23 cellular contexts compared by ENCODE assay signal in the genomic region with DNA sequence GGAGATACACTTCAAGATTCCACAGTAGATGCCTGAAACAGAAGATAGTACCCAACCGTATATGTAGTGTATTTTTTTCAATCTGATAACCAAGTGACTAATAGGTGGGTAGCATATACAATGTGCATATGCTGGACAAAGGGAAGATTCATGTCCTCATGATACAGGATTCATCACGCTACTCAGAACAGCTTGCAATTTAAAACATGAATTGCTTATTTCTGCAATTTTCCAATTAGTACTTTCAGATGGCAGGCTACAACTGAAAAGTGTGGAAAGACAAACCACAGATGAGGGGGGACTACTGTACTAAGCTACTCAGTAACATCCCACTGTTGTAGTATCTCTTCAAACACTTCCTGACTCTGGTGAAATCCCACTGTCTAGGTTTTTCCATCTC.
"Had no signal": no experiment of that assay in that cellular context is flagged by ENCODE, and none has a peak within 500 bp of the region (broad histone marks: within the 10 kb centered on the region; RNA-seq: fewer than 3 reads in every experiment).

No MANE protein-coding gene starts in this region.

- DNase-seq: effector memory CD4-positive, alpha-beta T cell; gastrocnemius medialis; heart right ventricle; hypothalamus; islet precursor cell; mammary epithelial cell; mucosa of descending colon; natural killer cell; nucleus accumbens; ovary; sigmoid colon; stimulated activated CD4-positive, alpha-beta T cell treated with anti-CD3 and anti-CD28 coated beads, Interleukin-12 subunit alpha, Interleukin-12 subunit beta, amount 100 ng/mL, for 4 hours; stimulated activated naive CD4-positive, alpha-beta T cell; stomach; substantia nigra; transverse colon had no signal

- H3K36me3 ChIP-seq: gastrocnemius medialis, heart right ventricle, neural progenitor cell, ovary, right atrium auricular region, stomach, thoracic aorta, transverse colon had no signal

- H3K4me2 ChIP-seq: neural progenitor cell had no signal

- H2AFZ ChIP-seq: neural progenitor cell had no signal

- ATAC-seq: esophagus mucosa, gastrocnemius medialis, heart right ventricle, left lobe of liver, mucosa of descending colon, natural killer cell had no signal

- H3K9me3 ChIP-seq: gastrocnemius medialis, heart right ventricle, mucosa of descending colon, ovary, right atrium auricular region, sigmoid colon, stomach, thoracic aorta, transverse colon had no signal

- H3K9ac ChIP-seq: neural progenitor cell had no signal

- H3K27ac ChIP-seq: gastrocnemius medialis, heart right ventricle, neural progenitor cell, ovary, right atrium auricular region, sigmoid colon, skin epidermis, stomach, thoracic aorta, transverse colon had no signal

- H3K27me3 ChIP-seq: gastrocnemius medialis, heart right ventricle, neural progenitor cell, right atrium auricular region, sigmoid colon, stomach, transverse colon had no signal

- H3K4me3 ChIP-seq: gastrocnemius medialis, heart right ventricle, mucosa of descending colon, neural progenitor cell, ovary, right atrium auricular region, sigmoid colon, skin epidermis, stomach, thoracic aorta, transverse colon had no signal

- FAIRE-seq: endometrium had no signal
